15 cellular contexts compared by ENCODE assay signal in genomic region chr5:157913575-157913974, GRCh38. TPM values are rescaled to one million over a fixed set of nuclear protein-coding genes. Genes with fewer than 3 reads are reported as not detected.
DNase-seq lines count a peak whose midpoint lies in the region; ATAC-seq and TF ChIP-seq lines count a peak whose summit lies in the region.
"Had no signal": no experiment of that assay in that cellular context is flagged by ENCODE, and none has a peak within 500 bp of the region (broad histone marks: within the 10 kb centered on the region; RNA-seq: fewer than 3 reads in every experiment).

No MANE protein-coding gene starts in this region.

- DNase-seq in NCI-H146 (lab: John Stamatoyannopoulos, UW), result peak; percentile 39
- peak; percentile 88 for DNase-seq in NCI-H748 treated with DMSO at 0.1 percent for 48 hours (lab: John Stamatoyannopoulos, UW)
- DNase-seq in esophagus squamous epithelium (lab: John Stamatoyannopoulos, UW), result no peak
- DNase-seq in stomach, result no peak
- no peak for DNase-seq in WTC11 (ENCODE audit: low spot score)
- DNase-seq in putamen (ENCODE audit: low spot score), result no peak
- DNase-seq in T1000 (lab: John Stamatoyannopoulos, UW), result no peak
- DNase-seq: activated CD8-positive, alpha-beta memory T cell treated with anti-CD3 and anti-CD28 coated beads for 24 hours; effector memory CD4-positive, alpha-beta T cell; GF-D8; KBM-7; naive B cell; stimulated activated naive CD8-positive, alpha-beta T cell treated with anti-CD3 and anti-CD28 coated beads, Interleukin-15, Interleukin-2, amounts not matched to agents 100 U/mL and 50 U/mL, for 24 hours had no signal

- peak overlapping the region; percentile 72 to 93 (median 83) for H3K27ac ChIP-seq in esophagus squamous epithelium
- H3K27ac ChIP-seq in stomach, result peak overlapping the region in 4 of 5 donors; percentile 57 to 84 (median 73)

- H3K4me1 ChIP-seq in esophagus squamous epithelium (peaks cover 38 to 72% (median 38%) of the 10 kb centered on the region in 3 donors), stomach (peaks cover 39 to 58% (median 53%) of the 10 kb centered on the region in 4 donors)

- WGBS in esophagus squamous epithelium, 2 donors, result 37 to 65% methylated on average over 2 of the region's 2 CpGs
- WGBS in stomach, 5 donors, result 60 to 81% (median 77%) methylated on average over 2 of the region's 2 CpGs

- TF ChIP-seq EP300 in stomach (IDR thresholded peaks at IDR 0.05), result no peak

- H3K9me3 Mint-ChIP-seq in WTC11, result no peaks in the 10 kb centered on the region
- H3K9me3 Mint-ChIP-seq: naive B cell had no signal

- TF ChIP-seq CTCF in esophagus squamous epithelium (IDR thresholded peaks at IDR 0.05), result no peak
- no peak for TF ChIP-seq CTCF in stomach (IDR thresholded peaks at IDR 0.05)
- no peak for TF ChIP-seq CTCF in WTC11 (IDR thresholded peaks at IDR 0.05)

- POLR2A ChIA-PET in WTC11 (lab: Charles Lee), result no interaction called here

- no peaks in the 10 kb centered on the region for H3K27me3 ChIP-seq in esophagus squamous epithelium
- no peaks in the 10 kb centered on the region for H3K27me3 ChIP-seq in stomach

- H3K9me3 ChIP-seq in esophagus squamous epithelium (no peaks in the 10 kb centered on the region), stomach (no peaks in the 10 kb centered on the region)

- no peak overlapping the region for H3K4me3 ChIP-seq in esophagus squamous epithelium
- H3K4me3 ChIP-seq in stomach, result no peak overlapping the region

- no peak for ATAC-seq in WTC11
- ATAC-seq: Right ventricle myocardium inferior; stimulated activated naive CD8-positive, alpha-beta T cell treated with anti-CD3 and anti-CD28 coated beads, Interleukin-15, Interleukin-2, amounts not matched to agents 100 U/mL and 50 U/mL, for 24 hours had no signal

- intact Hi-C loops in esophagus squamous epithelium (cut with DNase I) (no loop called here), stomach (cut with DNase I; ENCODE audit: low total_unique reads) (no loop called here)

- TF ChIP-seq POLR2A in esophagus squamous epithelium (IDR thresholded peaks at IDR 0.05), result no peak
- TF ChIP-seq POLR2A in stomach (IDR thresholded peaks at IDR 0.05), result no peak

- no peak overlapping the region for H3K27ac Mint-ChIP-seq in WTC11
- H3K27ac Mint-ChIP-seq: CD14-positive monocyte had no signal

- CTCF ChIA-PET in WTC11 (lab: Charles Lee), result interaction anchor here (1.4 to 2.0 kb wide), 2 partner anchors 36 to 85 kb away, joined by 3 to 5 read pairs; no protein-coding TSS in a partner anchor

- no peaks in the 10 kb centered on the region for H3K27me3 Mint-ChIP-seq in WTC11 (ENCODE audit: low read depth)
- H3K27me3 Mint-ChIP-seq: naive B cell had no signal

- no peaks in the 10 kb centered on the region for H3K36me3 Mint-ChIP-seq in WTC11
- H3K36me3 Mint-ChIP-seq: CD14-positive monocyte, naive B cell had no signal

- H3K4me1 Mint-ChIP-seq in WTC11, result peaks cover 28% of the 10 kb centered on the region

- no peak overlapping the region for H3K4me3 Mint-ChIP-seq in WTC11
- H3K4me3 Mint-ChIP-seq: CD14-positive monocyte had no signal

- H3K36me3 ChIP-seq in esophagus squamous epithelium, result no peaks in the 10 kb centered on the region
- H3K36me3 ChIP-seq in stomach, result no peaks in the 10 kb centered on the region

TF ChIP-seq in WTC11, 78 proteins besides CTCF, POLR2A, EP300 and RAD21:
- no peak for TF ChIP-seq ESRRA (CRISPR knock-in tag; IDR thresholded peaks at IDR 0.05; ENCODE audit: borderline replicate concordance)
- no peak for TF ChIP-seq ATF3 (CRISPR knock-in tag; conservative IDR thresholded peaks at IDR 0.05)
- no peak for TF ChIP-seq SOX15 (CRISPR knock-in tag; IDR thresholded peaks at IDR 0.05)
- TF ChIP-seq MYBL2 (CRISPR knock-in tag; IDR thresholded peaks at IDR 0.05), result no peak

RNA-seq across cellular contexts. Expression of gene CLINT1, which starts 54.6 kb away (rescaled TPM):
- 100 to 1,000 TPM; 109 to 165 (median 152) TPM for total RNA-seq in esophagus squamous epithelium
- total RNA-seq in stomach, result 100 to 1,000 TPM in 3 of 5 donors, 10 to 100 TPM in 2; 74.5 to 196 (median 100) TPM
- polyA plus RNA-seq in stomach, result 10 to 100 TPM; 24.7 to 53.0 (median 42.3) TPM
- 74.6 to 79.6 TPM (median 76.1 TPM) in 3 replicates for total RNA-seq in WTC11 (2021)

Comparison
In these comparisons a context has a peak if more than half of its experiments do, and no peak if none do; other contexts are left out.
1. DNase-seq: peak in NCI-H146 (single experiment) and NCI-H748 treated with DMSO at 0.1 percent for 48 hours (single experiment); none in esophagus squamous epithelium (single experiment), stomach (single experiment), WTC11 (single experiment), putamen (single experiment) and T1000 (single experiment).